In the genomic region with DNA sequence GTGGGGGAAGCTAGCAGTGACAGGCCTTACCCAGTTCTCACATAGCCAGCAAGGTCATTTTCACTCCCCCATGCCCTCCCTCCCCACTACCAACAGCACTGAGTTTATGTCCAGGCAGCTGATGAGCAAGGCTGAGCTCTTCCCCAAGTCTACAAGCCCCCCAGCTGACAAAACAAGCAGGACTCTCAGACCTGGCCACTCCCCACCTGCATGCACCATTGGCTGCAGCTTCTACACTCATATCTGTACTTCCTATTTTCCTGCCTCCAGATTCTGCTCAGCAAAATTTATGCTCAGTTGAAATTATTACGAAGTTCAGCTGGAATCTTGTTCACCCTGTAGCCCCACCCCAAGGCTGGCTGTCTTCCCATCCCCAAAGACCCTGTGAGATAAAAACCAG, we compare ENCODE assay signal across 1 cellular context.
TF ChIP-seq lines count a peak whose summit lies in the region.

No MANE protein-coding gene starts in this region.

TF ChIP-seq in GM23338, 12 proteins besides CTCF, POLR2A, EP300 and RAD21:
- TF ChIP-seq, protein P1, sequence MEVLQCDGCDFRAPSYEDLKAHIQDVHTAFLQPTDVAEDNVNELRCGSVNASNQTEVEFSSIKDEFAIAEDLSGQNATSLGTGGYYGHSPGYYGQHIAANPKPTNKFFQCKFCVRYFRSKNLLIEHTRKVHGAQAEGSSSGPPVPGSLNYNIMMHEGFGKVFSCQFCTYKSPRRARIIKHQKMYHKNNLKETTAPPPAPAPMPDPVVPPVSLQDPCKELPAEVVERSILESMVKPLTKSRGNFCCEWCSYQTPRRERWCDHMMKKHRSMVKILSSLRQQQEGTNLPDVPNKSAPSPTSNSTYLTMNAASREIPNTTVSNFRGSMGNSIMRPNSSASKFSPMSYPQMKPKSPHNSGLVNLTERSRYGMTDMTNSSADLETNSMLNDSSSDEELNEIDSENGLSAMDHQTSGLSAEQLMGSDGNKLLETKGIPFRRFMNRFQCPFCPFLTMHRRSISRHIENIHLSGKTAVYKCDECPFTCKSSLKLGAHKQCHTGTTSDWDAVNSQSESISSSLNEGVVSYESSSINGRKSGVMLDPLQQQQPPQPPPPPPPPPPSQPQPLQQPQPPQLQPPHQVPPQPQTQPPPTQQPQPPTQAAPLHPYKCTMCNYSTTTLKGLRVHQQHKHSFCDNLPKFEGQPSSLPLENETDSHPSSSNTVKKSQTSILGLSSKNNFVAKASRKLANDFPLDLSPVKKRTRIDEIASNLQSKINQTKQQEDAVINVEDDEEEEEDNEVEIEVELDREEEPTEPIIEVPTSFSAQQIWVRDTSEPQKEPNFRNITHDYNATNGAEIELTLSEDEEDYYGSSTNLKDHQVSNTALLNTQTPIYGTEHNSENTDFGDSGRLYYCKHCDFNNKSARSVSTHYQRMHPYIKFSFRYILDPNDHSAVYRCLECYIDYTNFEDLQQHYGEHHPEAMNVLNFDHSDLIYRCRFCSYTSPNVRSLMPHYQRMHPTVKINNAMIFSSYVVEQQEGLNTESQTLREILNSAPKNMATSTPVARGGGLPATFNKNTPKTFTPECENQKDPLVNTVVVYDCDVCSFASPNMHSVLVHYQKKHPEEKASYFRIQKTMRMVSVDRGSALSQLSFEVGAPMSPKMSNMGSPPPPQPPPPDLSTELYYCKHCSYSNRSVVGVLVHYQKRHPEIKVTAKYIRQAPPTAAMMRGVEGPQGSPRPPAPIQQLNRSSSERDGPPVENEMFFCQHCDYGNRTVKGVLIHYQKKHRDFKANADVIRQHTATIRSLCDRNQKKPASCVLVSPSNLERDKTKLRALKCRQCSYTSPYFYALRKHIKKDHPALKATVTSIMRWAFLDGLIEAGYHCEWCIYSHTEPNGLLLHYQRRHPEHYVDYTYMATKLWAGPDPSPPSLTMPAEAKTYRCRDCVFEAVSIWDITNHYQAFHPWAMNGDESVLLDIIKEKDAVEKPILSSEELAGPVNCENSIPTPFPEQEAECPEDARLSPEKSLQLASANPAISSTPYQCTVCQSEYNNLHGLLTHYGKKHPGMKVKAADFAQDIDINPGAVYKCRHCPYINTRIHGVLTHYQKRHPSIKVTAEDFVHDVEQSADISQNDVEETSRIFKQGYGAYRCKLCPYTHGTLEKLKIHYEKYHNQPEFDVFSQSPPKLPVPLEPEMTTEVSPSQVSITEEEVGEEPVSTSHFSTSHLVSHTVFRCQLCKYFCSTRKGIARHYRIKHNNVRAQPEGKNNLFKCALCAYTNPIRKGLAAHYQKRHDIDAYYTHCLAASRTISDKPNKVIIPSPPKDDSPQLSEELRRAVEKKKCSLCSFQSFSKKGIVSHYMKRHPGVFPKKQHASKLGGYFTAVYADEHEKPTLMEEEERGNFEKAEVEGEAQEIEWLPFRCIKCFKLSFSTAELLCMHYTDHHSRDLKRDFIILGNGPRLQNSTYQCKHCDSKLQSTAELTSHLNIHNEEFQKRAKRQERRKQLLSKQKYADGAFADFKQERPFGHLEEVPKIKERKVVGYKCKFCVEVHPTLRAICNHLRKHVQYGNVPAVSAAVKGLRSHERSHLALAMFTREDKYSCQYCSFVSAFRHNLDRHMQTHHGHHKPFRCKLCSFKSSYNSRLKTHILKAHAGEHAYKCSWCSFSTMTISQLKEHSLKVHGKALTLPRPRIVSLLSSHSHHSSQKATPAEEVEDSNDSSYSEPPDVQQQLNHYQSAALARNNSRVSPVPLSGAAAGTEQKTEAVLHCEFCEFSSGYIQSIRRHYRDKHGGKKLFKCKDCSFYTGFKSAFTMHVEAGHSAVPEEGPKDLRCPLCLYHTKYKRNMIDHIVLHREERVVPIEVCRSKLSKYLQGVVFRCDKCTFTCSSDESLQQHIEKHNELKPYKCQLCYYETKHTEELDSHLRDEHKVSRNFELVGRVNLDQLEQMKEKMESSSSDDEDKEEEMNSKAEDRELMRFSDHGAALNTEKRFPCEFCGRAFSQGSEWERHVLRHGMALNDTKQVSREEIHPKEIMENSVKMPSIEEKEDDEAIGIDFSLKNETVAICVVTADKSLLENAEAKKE (CRISPR knock-in tag; IDR thresholded peaks at IDR 0.05): no peak
- no peak for TF ChIP-seq ZNF114 (CRISPR knock-in tag; IDR thresholded peaks at IDR 0.05)
- TF ChIP-seq, protein P2, sequence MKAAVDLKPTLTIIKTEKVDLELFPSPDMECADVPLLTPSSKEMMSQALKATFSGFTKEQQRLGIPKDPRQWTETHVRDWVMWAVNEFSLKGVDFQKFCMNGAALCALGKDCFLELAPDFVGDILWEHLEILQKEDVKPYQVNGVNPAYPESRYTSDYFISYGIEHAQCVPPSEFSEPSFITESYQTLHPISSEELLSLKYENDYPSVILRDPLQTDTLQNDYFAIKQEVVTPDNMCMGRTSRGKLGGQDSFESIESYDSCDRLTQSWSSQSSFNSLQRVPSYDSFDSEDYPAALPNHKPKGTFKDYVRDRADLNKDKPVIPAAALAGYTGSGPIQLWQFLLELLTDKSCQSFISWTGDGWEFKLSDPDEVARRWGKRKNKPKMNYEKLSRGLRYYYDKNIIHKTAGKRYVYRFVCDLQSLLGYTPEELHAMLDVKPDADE (IDR thresholded peaks at IDR 0.05): no peak
- no peak for TF ChIP-seq CREB1 (CRISPR knock-in tag; IDR thresholded peaks at IDR 0.05; ENCODE audit: low read depth)
- TF ChIP-seq POLR2AphosphoS5 (IDR thresholded peaks at IDR 0.05; ENCODE audit: low read depth): no peak
- no peak for TF ChIP-seq ZNF331 (CRISPR knock-in tag; IDR thresholded peaks at IDR 0.05; ENCODE audit: low read depth)
- TF ChIP-seq, protein P3, sequence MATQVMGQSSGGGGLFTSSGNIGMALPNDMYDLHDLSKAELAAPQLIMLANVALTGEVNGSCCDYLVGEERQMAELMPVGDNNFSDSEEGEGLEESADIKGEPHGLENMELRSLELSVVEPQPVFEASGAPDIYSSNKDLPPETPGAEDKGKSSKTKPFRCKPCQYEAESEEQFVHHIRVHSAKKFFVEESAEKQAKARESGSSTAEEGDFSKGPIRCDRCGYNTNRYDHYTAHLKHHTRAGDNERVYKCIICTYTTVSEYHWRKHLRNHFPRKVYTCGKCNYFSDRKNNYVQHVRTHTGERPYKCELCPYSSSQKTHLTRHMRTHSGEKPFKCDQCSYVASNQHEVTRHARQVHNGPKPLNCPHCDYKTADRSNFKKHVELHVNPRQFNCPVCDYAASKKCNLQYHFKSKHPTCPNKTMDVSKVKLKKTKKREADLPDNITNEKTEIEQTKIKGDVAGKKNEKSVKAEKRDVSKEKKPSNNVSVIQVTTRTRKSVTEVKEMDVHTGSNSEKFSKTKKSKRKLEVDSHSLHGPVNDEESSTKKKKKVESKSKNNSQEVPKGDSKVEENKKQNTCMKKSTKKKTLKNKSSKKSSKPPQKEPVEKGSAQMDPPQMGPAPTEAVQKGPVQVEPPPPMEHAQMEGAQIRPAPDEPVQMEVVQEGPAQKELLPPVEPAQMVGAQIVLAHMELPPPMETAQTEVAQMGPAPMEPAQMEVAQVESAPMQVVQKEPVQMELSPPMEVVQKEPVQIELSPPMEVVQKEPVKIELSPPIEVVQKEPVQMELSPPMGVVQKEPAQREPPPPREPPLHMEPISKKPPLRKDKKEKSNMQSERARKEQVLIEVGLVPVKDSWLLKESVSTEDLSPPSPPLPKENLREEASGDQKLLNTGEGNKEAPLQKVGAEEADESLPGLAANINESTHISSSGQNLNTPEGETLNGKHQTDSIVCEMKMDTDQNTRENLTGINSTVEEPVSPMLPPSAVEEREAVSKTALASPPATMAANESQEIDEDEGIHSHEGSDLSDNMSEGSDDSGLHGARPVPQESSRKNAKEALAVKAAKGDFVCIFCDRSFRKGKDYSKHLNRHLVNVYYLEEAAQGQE (IDR thresholded peaks at IDR 0.05; ENCODE audit: unreplicated experiment): no peak
- TF ChIP-seq EZH2phosphoT487 (IDR thresholded peaks at IDR 0.05; ENCODE audit: unreplicated experiment): no peak
- no peak for TF ChIP-seq STAT1 (IDR thresholded peaks at IDR 0.05; ENCODE audit: unreplicated experiment)
- no peak for TF ChIP-seq NANOG (IDR thresholded peaks at IDR 0.05; ENCODE audit: borderline replicate concordance)
- TF ChIP-seq EZH2 (IDR thresholded peaks at IDR 0.05; ENCODE audit: low read depth, unreplicated experiment): no peak
- no peak for TF ChIP-seq JUNB (IDR thresholded peaks at IDR 0.05; ENCODE audit: unreplicated experiment)
